In genomic region chr19:56314018-56314583, GRCh38 we compare ENCODE assay signal across 8 cellular contexts. TPM values are rescaled to one million over a fixed set of nuclear protein-coding genes. Genes with fewer than 3 reads are reported as not detected.
DNase-seq lines count a peak whose midpoint lies in the region; ATAC-seq and TF ChIP-seq lines count a peak whose summit lies in the region.

No MANE protein-coding gene starts in this region.

- H3K4me1 ChIP-seq in thymus (ENCODE audit: control insufficient read depth, insufficient read depth, low read length): peaks cover 12% of the 10 kb centered on the region

- in situ Hi-C loops in astrocyte of the cerebellum (cut with HindIII; ENCODE audit: low sequenced_read_pairs): no loop called here

- TF ChIP-seq CTCF in astrocyte of the cerebellum (IDR thresholded peaks at IDR 0.05; ENCODE audit: low read depth, low read length, missing control alignments) (no peak), kidney epithelial cell (IDR thresholded peaks at IDR 0.05; ENCODE audit: insufficient read depth, low read length, poor library complexity, severe bottlenecking) (no peak)

- 1% methylated on average over 22 of the region's 22 CpGs for WGBS in thymus

- TF ChIP-seq EP300 in Ishikawa (IDR thresholded peaks at IDR 0.05; ENCODE audit: borderline replicate concordance): no peak

- peak overlapping the region; percentile 99 for H3K27ac ChIP-seq in thymus (ENCODE audit: low read depth)

- no peaks in the 10 kb centered on the region for H3K27me3 Mint-ChIP-seq in activated T-cell treated with anti-CD3 and anti-CD28 coated beads, Interleukin-2, amount 50 U/mL, for 24 hours

- peaks cover 29% of the 10 kb centered on the region for H3K4me1 Mint-ChIP-seq in activated T-cell treated with anti-CD3 and anti-CD28 coated beads, Interleukin-2, amount 50 U/mL, for 24 hours (ENCODE audit: low read depth)

- peak overlapping the region; percentile 100 for H3K27ac Mint-ChIP-seq in activated T-cell treated with anti-CD3 and anti-CD28 coated beads, Interleukin-2, amount 50 U/mL, for 24 hours

- H3K27me3 ChIP-seq in kidney epithelial cell (ENCODE audit: control insufficient read depth, insufficient read depth, low read length): no peaks in the 10 kb centered on the region
- H3K27me3 ChIP-seq in thymus (ENCODE audit: control insufficient read depth, insufficient read depth): no peaks in the 10 kb centered on the region

- peak overlapping the region; percentile 86 for H3K4me3 ChIP-seq in astrocyte of the cerebellum (ENCODE audit: low read depth, low read length)
- peak overlapping the region; percentile 94 for H3K4me3 ChIP-seq in kidney epithelial cell (ENCODE audit: low read depth, low read length)
- H3K4me3 ChIP-seq in thymus (ENCODE audit: low read length): peak overlapping the region; percentile 94

- H3K36me3 ChIP-seq in kidney epithelial cell (ENCODE audit: control insufficient read depth, insufficient read depth, low read length) (no peaks in the 10 kb centered on the region), thymus (ENCODE audit: control insufficient read depth, insufficient read depth) (no peaks in the 10 kb centered on the region)

- no peak for DNase-seq in activated T-cell treated with anti-CD3 and anti-CD28 coated beads, Interleukin-2, amount 50 U/mL, for 24 hours
- no peak for DNase-seq in activated T-cell treated with anti-CD3 and anti-CD28 coated beads, Interleukin-2, amount 50 U/mL, for 48 hours
- DNase-seq in astrocyte of the cerebellum (ENCODE audit: low read depth) (no peak), kidney epithelial cell (ENCODE audit: low read depth) (no peak), C1 segment of cervical spinal cord (lab: John Stamatoyannopoulos, UW) (no peak)

- TF ChIP-seq RAD21 in Ishikawa (IDR thresholded peaks at IDR 0.05; ENCODE audit: low read depth): no peak

- H3K36me3 Mint-ChIP-seq in activated T-cell treated with anti-CD3 and anti-CD28 coated beads, Interleukin-2, amount 50 U/mL, for 24 hours (ENCODE audit: low read depth): peaks cover 47% of the 10 kb centered on the region

- no peaks in the 10 kb centered on the region for H3K9me3 ChIP-seq in thymus (ENCODE audit: control insufficient read depth)

- ATAC-seq in GM19463 (IDR thresholded peaks at IDR 0.05; ENCODE audit: unreplicated experiment): no peak

- peaks cover 5% of the 10 kb centered on the region for H3K9me3 Mint-ChIP-seq in activated T-cell treated with anti-CD3 and anti-CD28 coated beads, Interleukin-2, amount 50 U/mL, for 24 hours

- peak overlapping the region; percentile 82 for H3K4me3 Mint-ChIP-seq in activated T-cell treated with anti-CD3 and anti-CD28 coated beads, Interleukin-2, amount 50 U/mL, for 24 hours

TF ChIP-seq in Ishikawa, 13 proteins besides CTCF, POLR2A, EP300 and RAD21:
- TF ChIP-seq FOXM1 (IDR thresholded peaks at IDR 0.05; ENCODE audit: borderline replicate concordance, low read depth) (peak; percentile 55; the same call in 1 of the 2 replicates), TCF12 (IDR thresholded peaks at IDR 0.05; ENCODE audit: low read depth) (no peak), EGR1 (IDR thresholded peaks at IDR 0.05) (peak; percentile 60; the same call in 1 of the 2 replicates), MAX (IDR thresholded peaks at IDR 0.05) (peak; percentile 55)

RNA-seq across cellular contexts. Expression of gene ZSCAN5A, which starts 0.5 kb away (rescaled TPM):
- 6.2 and 7.7 TPM in 2 replicates for total RNA-seq in kidney epithelial cell
- polyA plus RNA-seq in thymus: 4.9 TPM

RNA-seq across cellular contexts. Expression of gene EDDM13, which starts 41.6 kb away (rescaled TPM):
- total RNA-seq in kidney epithelial cell: not detected in 2 replicates
- 3.1 TPM for polyA plus RNA-seq in thymus
